ENCODE assay signal across 8 cellular contexts in genomic region chr11:9002920-9003572, GRCh38.
DNase-seq lines count a peak whose midpoint lies in the region; ATAC-seq and TF ChIP-seq lines count a peak whose summit lies in the region.

No MANE protein-coding gene starts in this region.

- H3K36me3 ChIP-seq in neuron (ENCODE audit: insufficient read depth, low read length): no peaks in the 10 kb centered on the region

- no peak overlapping the region for H3K27ac ChIP-seq in coronary artery

- ATAC-seq in HG02623 (IDR thresholded peaks at IDR 0.05; ENCODE audit: unreplicated experiment): no peak

- H3K9me3 ChIP-seq in neuron (ENCODE audit: low read length): peaks cover 2% of the 10 kb centered on the region

- H3K4me3 ChIP-seq in coronary artery (peak overlapping the region; percentile 73), neuron (ENCODE audit: low read length) (peak overlapping the region; percentile 44)

- H3K4me1 ChIP-seq in neuron (ENCODE audit: insufficient read depth, low read length): peaks cover 8% of the 10 kb centered on the region

- TF ChIP-seq CTCF in coronary artery (IDR thresholded peaks at IDR 0.05): no peak

- peaks cover 71% of the 10 kb centered on the region for H3K27me3 ChIP-seq in neuron (ENCODE audit: insufficient read depth, low read length)

- H2AFZ ChIP-seq in neuron (ENCODE audit: low read depth, low read length): peak overlapping the region; percentile 92

- peak; percentile 39 for DNase-seq in EL
- DNase-seq in NCI-H1105 (lab: John Stamatoyannopoulos, UW): peak; percentile 6
- DNase-seq in coronary artery (ENCODE audit: low spot score): no peak
- DNase-seq in effector CD8-positive, alpha-beta T cell (lab: John Stamatoyannopoulos, UW): no peak
- DNase-seq in AML-193 (lab: John Stamatoyannopoulos, UW): no peak
- no peak for DNase-seq in NCI-H2196 (lab: John Stamatoyannopoulos, UW; ENCODE audit: unreplicated experiment)

Comparison
In these comparisons a context has a peak if more than half of its experiments do, and no peak if none do; other contexts are left out.
1. DNase-seq: peak in EL (single experiment) and NCI-H1105 (single experiment); none in coronary artery (single experiment), effector CD8-positive, alpha-beta T cell (single experiment), AML-193 (0 of 2) and NCI-H2196 (single experiment).